In genomic region chr16:4614571-4615388, GRCh38 we compare ENCODE assay signal across 8 cellular contexts. TPM values are rescaled to one million over a fixed set of nuclear protein-coding genes. Genes with fewer than 3 reads are reported as not detected.
DNase-seq lines count a peak whose midpoint lies in the region; ATAC-seq, FAIRE-seq and TF ChIP-seq lines count a peak whose summit lies in the region.

TSS of gene UBALD1 (minus strand) at chr16:4614888. CDS start at chr16:4614797, 91 bp downstream.

- DNase-seq in G401 (ENCODE audit: low spot score) (peak; percentile 84), H54 (ENCODE audit: insufficient read length, low spot score) (peak; percentile 95), LNCaP clone FGC (ENCODE audit: low read depth) (peak; percentile 68), SJCRH30 (peak; percentile 84 to 89), activated gamma-delta T cell treated with Interleukin-2 at 50 U/mL for 16 hours (peak; percentile 65), foreskin keratinocyte (peak; percentile 63 to 76), substantia nigra (lab: John Stamatoyannopoulos, UW) (peak; percentile 28 to 88 (median 67))

- in situ Hi-C loops in G401 (cut with HindIII; ENCODE audit: low sequenced_read_pairs): no loop called here

- FAIRE-seq in H54 (lab: Jason Lieb, UNC): no peak

- peak within 1 kb of the TSS; percentile 66 for H2AFZ ChIP-seq in neuron (ENCODE audit: low read depth, low read length)

- TF ChIP-seq CTCF in LNCaP clone FGC (IDR thresholded peaks at IDR 0.05; ENCODE audit: control insufficient read depth, extremely low read depth, insufficient read depth) (no peak), foreskin keratinocyte (conservative IDR thresholded peaks at IDR 0.05) (no peak)

- peak within 1 kb of the TSS; percentile 73 for H3K4me3 ChIP-seq in LNCaP clone FGC (ENCODE audit: low read depth, low read length)
- H3K4me3 ChIP-seq in SJCRH30: peak within 1 kb of the TSS; percentile 75
- peak within 1 kb of the TSS; percentile 92 for H3K4me3 ChIP-seq in neuron (ENCODE audit: low read length)

- peak; percentile 63 for ATAC-seq in foreskin keratinocyte

- H3K36me3 ChIP-seq in SJCRH30: no peaks in the 10 kb centered on the region
- peaks cover 2% of the 10 kb centered on the region for H3K36me3 ChIP-seq in neuron (ENCODE audit: insufficient read depth, low read length)

- H3K27ac ChIP-seq in SJCRH30 (peak within 1 kb of the TSS; percentile 70), foreskin keratinocyte (peak within 1 kb of the TSS; percentile 29), substantia nigra (ENCODE audit: low read depth, low read length, poor library complexity, severe bottlenecking) (peak within 1 kb of the TSS; percentile 82)

- H3K4me1 ChIP-seq in SJCRH30: no peaks in the 10 kb centered on the region; the same call in 1 of the 2 replicates
- H3K4me1 ChIP-seq in foreskin keratinocyte: peaks cover 13% of the 10 kb centered on the region
- peaks cover 18% of the 10 kb centered on the region for H3K4me1 ChIP-seq in neuron (ENCODE audit: insufficient read depth, low read length)

- H3K27me3 ChIP-seq in SJCRH30 (no peaks in the 10 kb centered on the region), foreskin keratinocyte (no peaks in the 10 kb centered on the region), neuron (ENCODE audit: insufficient read depth, low read length) (no peaks in the 10 kb centered on the region)

- peak; percentile 71 for TF ChIP-seq POLR2A in H54 (IDR thresholded peaks at IDR 0.05; ENCODE audit: low read depth, low read length)

- H3K9me3 ChIP-seq in SJCRH30 (replicated peaks): no peaks in the 10 kb centered on the region
- H3K9me3 ChIP-seq in neuron (ENCODE audit: low read length): no peaks in the 10 kb centered on the region

RNA-seq across cellular contexts. Expression of gene UBALD1, which starts in this region (rescaled TPM):
- total RNA-seq in G401 (2014; rRNA removed; shearing (Covaris generic)): 12.4 and 15.6 TPM in 2 replicates
- total RNA-seq in SJCRH30 (2014; rRNA removed; shearing (Covaris generic)): 5.5 and 8.7 TPM in 2 replicates
- total RNA-seq in foreskin keratinocyte: 11.5 and 11.9 TPM in 2 replicates
- 22.4 and 23.5 TPM in 2 replicates for polyA plus RNA-seq in foreskin keratinocyte

Comparison
In these comparisons a context has a peak if more than half of its experiments do, and no peak if none do; other contexts are left out.
1. Peak in every context shown above with its lines: DNase-seq, ATAC-seq, H3K4me3 ChIP-seq and H3K27ac ChIP-seq.
2. H3K27ac ChIP-seq: peak in every context shown above with its lines; median percentile 82 in substantia nigra; 70 in SJCRH30; 29 in foreskin keratinocyte.